ENCODE assay signal across 8 cellular contexts in genomic region chr17:10114931-10115535, GRCh38.
DNase-seq lines count a peak whose midpoint lies in the region; ATAC-seq and TF ChIP-seq lines count a peak whose summit lies in the region.

No MANE protein-coding gene starts in this region.

- intact Hi-C loops in OCI-LY7 (cut with micrococcal nuclease; ENCODE audit: unreplicated experiment) = no loop called here
- intact Hi-C loops in posterior vena cava (cut with DNase I) = no loop called here

- H2AFZ ChIP-seq in OCI-LY7 (ENCODE audit: low read length) = no peak overlapping the region

- CTCF ChIA-PET in OCI-LY7 (lab: Charles Lee; ENCODE audit: unreplicated experiment) = no interaction called here

- H3K9me2 ChIP-seq in OCI-LY7 (ENCODE audit: insufficient read depth, low read length) = no peaks in the 10 kb centered on the region

- no peaks in the 10 kb centered on the region for H3K9me3 ChIP-seq in OCI-LY7 (ENCODE audit: low read length)

- no peaks in the 10 kb centered on the region for H4K20me1 ChIP-seq in OCI-LY7 (ENCODE audit: insufficient read depth, low read length)

- H3K36me3 ChIP-seq in OCI-LY7 (ENCODE audit: insufficient read depth, low read length) (no peaks in the 10 kb centered on the region), urinary bladder (ENCODE audit: insufficient read depth) (no peaks in the 10 kb centered on the region)

- H3K27ac ChIP-seq in OCI-LY7 (ENCODE audit: low read depth, low read length, poor library complexity, severe bottlenecking) (no peak overlapping the region), urinary bladder (ENCODE audit: low read depth) (peak overlapping the region; percentile 51)

- no peaks in the 10 kb centered on the region for H3K79me2 ChIP-seq in OCI-LY7 (ENCODE audit: insufficient read depth, low read depth, low read length)

- BruUV-seq in OCI-LY7 (replicated peaks; lab: Mats Ljungman, UMichigan) = no TSS peak

- POLR2A ChIA-PET in OCI-LY7 (lab: Charles Lee) = no interaction called here

- TF ChIP-seq CTCF in AG09309 (IDR thresholded peaks at IDR 0.05; ENCODE audit: control insufficient read depth, insufficient read depth, low read depth, low read length, missing control alignments) = no peak
- no peak for TF ChIP-seq CTCF in OCI-LY7 (conservative IDR thresholded peaks at IDR 0.05; ENCODE audit: low read length)

- peak; percentile 37 for ATAC-seq in GM21825 (IDR thresholded peaks at IDR 0.05; ENCODE audit: unreplicated experiment)

- H3K4me1 ChIP-seq in OCI-LY7 (ENCODE audit: insufficient read depth, low read length, poor library complexity, severe bottlenecking) (no peaks in the 10 kb centered on the region), urinary bladder (ENCODE audit: insufficient read depth) (no peaks in the 10 kb centered on the region)

- 2% methylated on average over 11 of the region's 11 CpGs for WGBS in urinary bladder

- DNase-seq in AG09309 (ENCODE audit: low read depth) (peak; percentile 95), OCI-LY7 (ENCODE audit: low spot score) (peak; percentile 4), germinal center (ENCODE audit: low spot score) (peak; percentile 30), posterior vena cava (ENCODE audit: low spot score) (peak; percentile 98), NCI-H2081 treated with DMSO at 0.1 percent for 48 hours (lab: John Stamatoyannopoulos, UW) (no peak)
- DNase-seq in activated effector memory CD4-positive, alpha-beta T cell treated with anti-CD3 and anti-CD28 coated beads, Interleukin-2, amount 50 U/mL, for 16 hours = peak; percentile 70

- no peak overlapping the region for H3K4me2 ChIP-seq in OCI-LY7 (ENCODE audit: low read length)

- no peak overlapping the region; the same call in 1 of the 2 replicates for H3K4me3 ChIP-seq in AG09309 (ENCODE audit: control insufficient read depth, low read depth, low read length)
- H3K4me3 ChIP-seq in OCI-LY7 (ENCODE audit: low read depth, low read length, poor library complexity, severe bottlenecking) = no peak overlapping the region
- no peak overlapping the region for H3K4me3 ChIP-seq in urinary bladder (ENCODE audit: low read depth, low read length)
